ENCODE assay signal across 10 cellular contexts in genomic region chrX:57595381-57595811, GRCh38. TPM values are rescaled to one million over a fixed set of nuclear protein-coding genes. Genes with fewer than 3 reads are reported as not detected.
DNase-seq lines count a peak whose midpoint lies in the region; ATAC-seq, FAIRE-seq and TF ChIP-seq lines count a peak whose summit lies in the region.
"Had no signal": no experiment of that assay in that cellular context is flagged by ENCODE, and none has a peak within 500 bp of the region (broad histone marks: within the 10 kb centered on the region; RNA-seq: fewer than 3 reads in every experiment).

No MANE protein-coding gene starts in this region.

- H3K27me3 Mint-ChIP-seq in stimulated activated naive CD8-positive, alpha-beta T cell treated with anti-CD3 and anti-CD28 coated beads, Interleukin-15, Interleukin-2, amounts not matched to agents 100 ng/mL and 50 ng/mL, for 24 hours = no peaks in the 10 kb centered on the region
- no peaks in the 10 kb centered on the region for H3K27me3 Mint-ChIP-seq in activated naive CD8-positive, alpha-beta T cell

- ATAC-seq in stimulated activated naive CD8-positive, alpha-beta T cell treated with anti-CD3 and anti-CD28 coated beads, Interleukin-15, Interleukin-2, amounts not matched to agents 100 U/mL and 50 U/mL, for 24 hours = no peak
- ATAC-seq in upper lobe of left lung (ENCODE audit: low FRiP score in 2 of 2) = no peak

- no peak for FAIRE-seq in keratinocyte (lab: Jason Lieb, UNC)
- FAIRE-seq: colon had no signal

- TF ChIP-seq CTCF in keratinocyte (optimal IDR thresholded peaks at IDR 0.05 in 1 of 3, IDR thresholded peaks at IDR 0.05 in 1 of 3, conservative IDR thresholded peaks at IDR 0.05 in 1 of 3; ENCODE audit: extremely low read depth in 1 of 3, insufficient read depth in 2 of 3, low read length in 3 of 3) = no peak
- no peak for TF ChIP-seq CTCF in uterus (IDR thresholded peaks at IDR 0.05)
- TF ChIP-seq CTCF in upper lobe of left lung (IDR thresholded peaks at IDR 0.05) = no peak

- DNase-seq in stimulated activated naive CD8-positive, alpha-beta T cell treated with anti-CD3 and anti-CD28 coated beads, Interleukin-15, Interleukin-2, amounts not matched to agents 100 U/mL and 50 U/mL, for 24 hours = no peak
- DNase-seq in keratinocyte (ENCODE audit: low read depth, low spot score) (peak; percentile 41), uterus (peak; percentile 46 to 58), NCI-H1930 (lab: John Stamatoyannopoulos, UW) (no peak), upper lobe of left lung (no peak), superior temporal gyrus (ENCODE audit: extremely low spot score) (no peak)
- DNase-seq: NCI-H1048 had no signal

- TF ChIP-seq EP300 in upper lobe of left lung (IDR thresholded peaks at IDR 0.05) = no peak

- 47 to 69% methylated on average over 1 of the region's 1 CpG for WGBS in upper lobe of left lung, 2 donors

- peak overlapping the region; percentile 19 for H3K9ac ChIP-seq in keratinocyte (ENCODE audit: control insufficient read depth, extremely low read depth, insufficient read depth, low read length)

- H3K4me1 Mint-ChIP-seq in stimulated activated naive CD8-positive, alpha-beta T cell treated with anti-CD3 and anti-CD28 coated beads, Interleukin-15, Interleukin-2, amounts not matched to agents 100 ng/mL and 50 ng/mL, for 24 hours (ENCODE audit: low read depth) = peaks cover 45% of the 10 kb centered on the region
- H3K4me1 Mint-ChIP-seq in activated naive CD8-positive, alpha-beta T cell (ENCODE audit: low read depth) = peaks cover 37% of the 10 kb centered on the region

- H3K36me3 ChIP-seq in keratinocyte (ENCODE audit: control insufficient read depth in 2 of 2, extremely low read depth in 1 of 2, insufficient read depth in 2 of 2, low read length in 2 of 2) (peaks cover 0 to 3% of the 10 kb centered on the region in 2 experiments), uterus (no peaks in the 10 kb centered on the region), upper lobe of left lung (no peaks in the 10 kb centered on the region)

- H3K4me1 ChIP-seq in keratinocyte (ENCODE audit: control insufficient read depth, extremely low read depth, insufficient read depth, low read length) (peaks cover 16% of the 10 kb centered on the region), uterus (no peaks in the 10 kb centered on the region), upper lobe of left lung (peaks cover 5 to 36% (median 8%) of the 10 kb centered on the region in 4 donors)

- H3K9me3 ChIP-seq in keratinocyte (ENCODE audit: control insufficient read depth, low read depth, low read length) (no peaks in the 10 kb centered on the region), uterus (no peaks in the 10 kb centered on the region), upper lobe of left lung (no peaks in the 10 kb centered on the region)

- no peaks in the 10 kb centered on the region for H3K9me3 Mint-ChIP-seq in stimulated activated naive CD8-positive, alpha-beta T cell treated with anti-CD3 and anti-CD28 coated beads, Interleukin-15, Interleukin-2, amounts not matched to agents 100 ng/mL and 50 ng/mL, for 24 hours
- H3K9me3 Mint-ChIP-seq in activated naive CD8-positive, alpha-beta T cell (ENCODE audit: low read depth) = no peaks in the 10 kb centered on the region

- no peaks in the 10 kb centered on the region for H3K9me1 ChIP-seq in keratinocyte (ENCODE audit: control insufficient read depth, extremely low read depth, insufficient read depth, low read length)

- peak overlapping the region; percentile 61 for H3K4me2 ChIP-seq in keratinocyte (ENCODE audit: control insufficient read depth, extremely low read depth, insufficient read depth, low read depth, low read length)

- peak overlapping the region; percentile 13 to 51 (median 26) for H3K4me3 ChIP-seq in keratinocyte (ENCODE audit: control insufficient read depth in 2 of 3, extremely low read depth in 1 of 3, insufficient read depth in 2 of 3, low read depth in 1 of 3, low read length in 3 of 3)
- no peak overlapping the region for H3K4me3 ChIP-seq in uterus
- H3K4me3 ChIP-seq in upper lobe of left lung = no peak overlapping the region

- no peak overlapping the region for H2AFZ ChIP-seq in keratinocyte (ENCODE audit: control insufficient read depth, low read length)

- H3K36me3 Mint-ChIP-seq in stimulated activated naive CD8-positive, alpha-beta T cell treated with anti-CD3 and anti-CD28 coated beads, Interleukin-15, Interleukin-2, amounts not matched to agents 100 ng/mL and 50 ng/mL, for 24 hours (ENCODE audit: low read depth) = peaks cover 31% of the 10 kb centered on the region
- H3K36me3 Mint-ChIP-seq in activated naive CD8-positive, alpha-beta T cell = peaks cover 19% of the 10 kb centered on the region

- no peaks in the 10 kb centered on the region for H4K20me1 ChIP-seq in keratinocyte (ENCODE audit: control insufficient read depth, extremely low read depth, insufficient read depth, low read length)

- peak overlapping the region; percentile 78 for H3K4me3 Mint-ChIP-seq in stimulated activated naive CD8-positive, alpha-beta T cell treated with anti-CD3 and anti-CD28 coated beads, Interleukin-15, Interleukin-2, amounts not matched to agents 100 ng/mL and 50 ng/mL, for 24 hours
- peak overlapping the region; percentile 85 for H3K4me3 Mint-ChIP-seq in activated naive CD8-positive, alpha-beta T cell

- no peak overlapping the region for H3K27ac Mint-ChIP-seq in stimulated activated naive CD8-positive, alpha-beta T cell treated with anti-CD3 and anti-CD28 coated beads, Interleukin-15, Interleukin-2, amounts not matched to agents 100 ng/mL and 50 ng/mL, for 24 hours
- H3K27ac Mint-ChIP-seq in activated naive CD8-positive, alpha-beta T cell = peak overlapping the region; percentile 59

- H3K27ac ChIP-seq in keratinocyte (ENCODE audit: control insufficient read depth, insufficient read depth, low read length) (peak overlapping the region; percentile 40), uterus (peak overlapping the region in 1 of 2 donors; percentile 57), upper lobe of left lung (no peak overlapping the region)

- intact Hi-C loops in uterus (cut with DNase I; ENCODE audit: low total_unique reads) = no loop called here

- H3K27me3 ChIP-seq in keratinocyte (ENCODE audit: control insufficient read depth, extremely low read depth, insufficient read depth, low read length) (no peaks in the 10 kb centered on the region), uterus (no peaks in the 10 kb centered on the region), upper lobe of left lung (no peaks in the 10 kb centered on the region)

- no peak for TF ChIP-seq POLR2A in uterus (IDR thresholded peaks at IDR 0.05)
- no peak for TF ChIP-seq POLR2A in upper lobe of left lung (IDR thresholded peaks at IDR 0.05)

- H3K79me2 ChIP-seq in keratinocyte (ENCODE audit: control insufficient read depth, insufficient read depth, low read length) = peaks cover 18% of the 10 kb centered on the region

- dilution Hi-C loops in keratinocyte (cut with MboI; ENCODE audit: extremely low pct_ligation_motif_present, low sequenced_read_pairs) = no loop called here

RNA-seq across cellular contexts. Expression of gene ZXDB, which starts 3.6 kb away (rescaled TPM):
- polyA plus RNA-seq in keratinocyte = 4.8 to 6.4 TPM (median 5.0 TPM) in 3 replicates
- polyA plus RNA-seq in keratinocyte (2011; ENCODE audit: low read depth) = 2.1 TPM
- polyA plus RNA-seq in keratinocyte (2011; cell fraction: cytosol; rRNA removed) = 3.1 and 5.2 TPM in 2 replicates
- 6.7 and 8.3 TPM in 2 replicates for polyA plus RNA-seq in keratinocyte (2011; cell fraction: nucleus; rRNA removed)
- polyA plus RNA-seq in keratinocyte (2012; ENCODE audit: low replicate concordance) = 3.3 and 4.0 TPM in 2 replicates
- polyA minus RNA-seq in keratinocyte = 7.0 to 12.5 TPM (median 11.1 TPM) in 3 replicates
- 9.6 TPM for polyA minus RNA-seq in keratinocyte (2011; cell fraction: cytosol; rRNA and poly(A)+ RNA removed)
- polyA minus RNA-seq in keratinocyte (2011; cell fraction: nucleus; rRNA and poly(A)+ RNA removed) = 10.9 and 15.6 TPM in 2 replicates
- total RNA-seq in uterus (10 to 100 TPM in 3 of 4 donors, 1 to 10 TPM in 1; 3.8 to 17.1 (median 13.6) TPM), upper lobe of left lung (10 to 100 TPM in 2 of 6 donors, 1 to 10 TPM in 4; 6.3 to 11.0 (median 7.5) TPM)

Comparison
In these comparisons a context has a peak if more than half of its experiments do, and no peak if none do; other contexts are left out.
1. DNase-seq: peak in keratinocyte (single experiment) and uterus (2 of 2); none in stimulated activated naive CD8-positive, alpha-beta T cell treated with anti-CD3 and anti-CD28 coated beads, Interleukin-15, Interleukin-2, amounts not matched to agents 100 U/mL and 50 U/mL, for 24 hours (single experiment), NCI-H1930 (0 of 2), upper lobe of left lung (0 of 2) and superior temporal gyrus (single experiment).
2. H3K4me3 ChIP-seq: peak in keratinocyte (3 of 3); none in uterus (0 of 2) and upper lobe of left lung (0 of 4).